ENCODE assay signal across 25 cellular contexts in the genomic region with DNA sequence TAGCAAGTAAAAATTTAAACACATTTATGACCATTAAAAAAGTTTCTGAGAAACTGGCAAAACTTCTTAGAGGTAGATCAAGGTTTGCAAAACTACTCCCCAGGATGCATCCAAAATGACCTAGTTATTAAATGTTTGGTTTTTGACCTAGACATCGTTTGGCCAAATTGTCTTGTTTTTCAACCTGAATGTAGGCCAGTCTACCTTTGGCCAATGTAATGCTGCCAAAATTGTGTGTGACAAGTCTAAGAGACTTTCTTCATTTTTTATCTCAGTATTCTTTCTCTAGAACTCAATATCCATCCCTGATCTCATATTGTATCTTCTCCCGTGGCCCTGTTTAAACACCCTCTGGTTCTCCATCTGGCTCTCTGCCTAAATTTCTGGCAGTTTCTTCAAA.
A peak's percentile ranks its signal among the peaks of the same experiment; 100 is the strongest.
DNase-seq lines count a peak whose midpoint lies in the region; ATAC-seq and TF ChIP-seq lines count a peak whose summit lies in the region.
"Had no signal": no experiment of that assay in that cellular context is flagged by ENCODE, and none has a peak within 500 bp of the region (broad histone marks: within the 10 kb centered on the region; RNA-seq: fewer than 3 reads in every experiment).

No MANE protein-coding gene starts in this region.

- H3K36me3 Mint-ChIP-seq in nephron (ENCODE audit: low read depth), result no peaks in the 10 kb centered on the region
- H3K36me3 Mint-ChIP-seq: CD14-positive monocyte; CD4-positive, alpha-beta memory T cell; CD4-positive, CD25-positive, alpha-beta regulatory T cell; CD8-positive, alpha-beta memory T cell had no signal

- H3K4me3 Mint-ChIP-seq in nephron, result no peak overlapping the region
- H3K4me3 Mint-ChIP-seq: CD14-positive monocyte; CD4-positive, alpha-beta memory T cell; CD4-positive, CD25-positive, alpha-beta regulatory T cell; CD8-positive, alpha-beta memory T cell had no signal

- H3K9me3 Mint-ChIP-seq in nephron, result no peaks in the 10 kb centered on the region

- H3K4me1 Mint-ChIP-seq in nephron, result peaks cover 45% of the 10 kb centered on the region
- H3K4me1 Mint-ChIP-seq: CD14-positive monocyte; CD4-positive, alpha-beta memory T cell; CD4-positive, CD25-positive, alpha-beta regulatory T cell; CD8-positive, alpha-beta memory T cell had no signal

- in situ Hi-C loops in G401 (cut with HindIII; ENCODE audit: low sequenced_read_pairs), result no loop called here

- intact Hi-C loops in ascending aorta (cut with DNase I), result no loop called here

- H3K9me3 ChIP-seq in SJSA1 (replicated peaks) (no peaks in the 10 kb centered on the region), ascending aorta (no peaks in the 10 kb centered on the region)
- H3K9me3 ChIP-seq: BE2C, BLaER1 had no signal

- no peaks in the 10 kb centered on the region for H3K27me3 ChIP-seq in SJSA1 (replicated peaks)
- no peaks in the 10 kb centered on the region for H3K27me3 ChIP-seq in ascending aorta
- H3K27me3 ChIP-seq: BE2C, BLaER1 had no signal

- peaks cover 35% of the 10 kb centered on the region for H3K4me1 ChIP-seq in SJSA1 (replicated peaks)
- peaks cover 0 to 3% of the 10 kb centered on the region in 2 donors for H3K4me1 ChIP-seq in ascending aorta
- H3K4me1 ChIP-seq: BE2C, BLaER1 had no signal

- H3K36me3 ChIP-seq in SJSA1, result no peaks in the 10 kb centered on the region
- no peaks in the 10 kb centered on the region for H3K36me3 ChIP-seq in ascending aorta
- H3K36me3 ChIP-seq: BE2C, BLaER1 had no signal

- no peak for TF ChIP-seq CTCF in nephron (IDR thresholded peaks at IDR 0.05; ENCODE audit: unreplicated experiment in 3 of 3)
- TF ChIP-seq CTCF in ascending aorta (IDR thresholded peaks at IDR 0.05), result no peak

- peaks cover 9% of the 10 kb centered on the region for H3K27me3 Mint-ChIP-seq in nephron (ENCODE audit: low read depth)
- H3K27me3 Mint-ChIP-seq: CD4-positive, CD25-positive, alpha-beta regulatory T cell had no signal

- H3K4me3 ChIP-seq in SJSA1 (no peak overlapping the region), ascending aorta (no peak overlapping the region)
- H3K4me3 ChIP-seq: BLaER1 had no signal

- ATAC-seq in GM18909 (IDR thresholded peaks at IDR 0.05; ENCODE audit: poor library complexity, unreplicated experiment), result no peak
- ATAC-seq in HG02973 (IDR thresholded peaks at IDR 0.05; ENCODE audit: unreplicated experiment), result no peak

- H3K27ac ChIP-seq in SJSA1, result peak overlapping the region; percentile 21; the same call in 1 of the 2 replicates
- H3K27ac ChIP-seq in ascending aorta, result no peak overlapping the region
- H3K27ac ChIP-seq: BLaER1 had no signal

- peak; percentile 15 for DNase-seq in G401 (ENCODE audit: low spot score)
- DNase-seq in SJSA1 (ENCODE audit: low read depth in 1 of 2, low spot score in 2 of 2), result no peak
- peak; percentile 10 for DNase-seq in cerebellar cortex (ENCODE audit: low spot score)
- no peak for DNase-seq in putamen (ENCODE audit: low spot score)
- no peak for DNase-seq in ascending aorta (ENCODE audit: low spot score in 2 of 2)
- DNase-seq: 8988T; ACHN; BE2C; C1 segment of cervical spinal cord; CD4-positive, alpha-beta memory T cell; CD4-positive, CD25-positive, alpha-beta regulatory T cell; CD8-positive, alpha-beta memory T cell; COR-L47; DMS 273 treated with DMSO at 0.1 percent for 48 hours; DMS153; DMS53; DMS79; DND-41; EL; GF-D8 had no signal

- peak overlapping the region in 2 of 3 experiments; percentile 48 to 59 for H3K27ac Mint-ChIP-seq in nephron
- H3K27ac Mint-ChIP-seq: CD14-positive monocyte; CD4-positive, CD25-positive, alpha-beta regulatory T cell; CD8-positive, alpha-beta memory T cell had no signal

Comparison
In these comparisons a context has a peak if more than half of its experiments do, and no peak if none do; other contexts are left out.
1. DNase-seq: peak in G401 (single experiment) and cerebellar cortex (single experiment); none in SJSA1 (0 of 2), putamen (single experiment) and ascending aorta (0 of 2).